ENCODE assay signal across 1 cellular context in the genomic region with DNA sequence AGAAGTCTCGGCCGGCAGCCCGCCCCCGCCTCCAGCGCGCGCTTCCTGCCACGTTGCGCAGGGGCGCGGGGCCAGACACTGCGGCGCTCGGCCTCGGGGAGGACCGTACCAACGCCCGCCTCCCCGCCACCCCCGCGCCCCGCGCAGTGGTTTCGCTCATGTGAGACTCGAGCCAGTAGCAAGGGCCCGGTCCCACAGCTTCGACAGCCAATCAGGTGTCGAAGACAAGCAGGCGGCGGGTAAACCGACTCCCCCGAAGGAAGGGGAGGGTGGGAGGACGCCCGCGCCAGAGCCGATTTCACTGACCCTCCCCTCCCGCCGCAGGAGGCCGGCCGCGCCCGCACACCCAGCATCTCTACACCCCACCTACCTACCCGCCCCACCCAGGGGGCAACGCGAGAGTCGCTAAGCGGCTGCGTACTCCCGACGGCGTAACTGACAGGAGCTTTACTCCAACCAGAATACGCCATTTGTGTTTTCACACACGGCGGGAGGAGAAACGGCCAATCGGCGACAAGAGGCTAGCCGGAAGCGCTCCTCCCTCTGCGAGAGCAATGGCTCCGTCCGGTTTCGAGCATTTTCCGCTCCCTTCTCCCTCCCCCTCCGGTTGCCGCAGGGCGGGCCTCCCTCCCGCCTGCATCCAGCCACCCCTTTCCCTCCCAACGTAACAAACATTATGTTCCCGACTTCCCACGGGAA.
TF ChIP-seq lines count a peak whose summit lies in the region.

No MANE protein-coding gene starts in this region.

TF ChIP-seq in K562, 482 proteins besides CTCF, POLR2A, EP300 and RAD21 (continued from another document and continues in another):
- TF ChIP-seq HNRNPK (IDR thresholded peaks at IDR 0.05; ENCODE audit: low read depth, low read length, poor library complexity, severe bottlenecking) = peak; percentile 54
- TF ChIP-seq ZBTB12 (CRISPR knock-in tag; IDR thresholded peaks at IDR 0.05) = peak; percentile 74
- TF ChIP-seq MXI1 (IDR thresholded peaks at IDR 0.05; ENCODE audit: low read depth, low read length) = peak; percentile 56; the same call in 1 of the 2 replicates
- TF ChIP-seq ZFP91 (CRISPR knock-in tag; IDR thresholded peaks at IDR 0.05) = no peak
- TF ChIP-seq RBBP5 (IDR thresholded peaks at IDR 0.05; ENCODE audit: borderline replicate concordance, insufficient read depth, low read length, poor library complexity, severe bottlenecking) = peak; percentile 61
- TF ChIP-seq POLR2AphosphoS5 (IDR thresholded peaks at IDR 0.05; ENCODE audit: control insufficient read depth, insufficient read depth, low read depth, low read length) = no peak
- TF ChIP-seq, protein P1, sequence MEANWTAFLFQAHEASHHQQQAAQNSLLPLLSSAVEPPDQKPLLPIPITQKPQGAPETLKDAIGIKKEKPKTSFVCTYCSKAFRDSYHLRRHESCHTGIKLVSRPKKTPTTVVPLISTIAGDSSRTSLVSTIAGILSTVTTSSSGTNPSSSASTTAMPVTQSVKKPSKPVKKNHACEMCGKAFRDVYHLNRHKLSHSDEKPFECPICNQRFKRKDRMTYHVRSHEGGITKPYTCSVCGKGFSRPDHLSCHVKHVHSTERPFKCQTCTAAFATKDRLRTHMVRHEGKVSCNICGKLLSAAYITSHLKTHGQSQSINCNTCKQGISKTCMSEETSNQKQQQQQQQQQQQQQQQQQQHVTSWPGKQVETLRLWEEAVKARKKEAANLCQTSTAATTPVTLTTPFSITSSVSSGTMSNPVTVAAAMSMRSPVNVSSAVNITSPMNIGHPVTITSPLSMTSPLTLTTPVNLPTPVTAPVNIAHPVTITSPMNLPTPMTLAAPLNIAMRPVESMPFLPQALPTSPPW (CRISPR knock-in tag; IDR thresholded peaks at IDR 0.05) = no peak
- no peak for TF ChIP-seq HDGF (IDR thresholded peaks at IDR 0.05)
- TF ChIP-seq ZFX (CRISPR knock-in tag; IDR thresholded peaks at IDR 0.05) = peak; percentile 86
- 0 out of 2 replicates have a peak, but pooled peaks have one; percentile 8 for TF ChIP-seq ZNF764 (CRISPR knock-in tag; IDR thresholded peaks at IDR 0.05; ENCODE audit: low read depth)
- no peak for TF ChIP-seq PHB2 (IDR thresholded peaks at IDR 0.05; ENCODE audit: low read depth)
- peak; percentile 99; the same call in 1 of the 2 replicates for TF ChIP-seq RBM14 (IDR thresholded peaks at IDR 0.05; ENCODE audit: borderline replicate concordance, insufficient read depth, low read depth, low read length)
- peak; percentile 96 for TF ChIP-seq BRD9 (IDR thresholded peaks at IDR 0.05; ENCODE audit: low read depth, partially characterized antibody)
- 0 out of 2 replicates have a peak, but pooled peaks have one; percentile 9 for TF ChIP-seq NR2C2 (CRISPR knock-in tag; IDR thresholded peaks at IDR 0.05)
- peak; percentile 83 for TF ChIP-seq NR2C2 (tag; IDR thresholded peaks at IDR 0.05)
- TF ChIP-seq, protein P2, sequence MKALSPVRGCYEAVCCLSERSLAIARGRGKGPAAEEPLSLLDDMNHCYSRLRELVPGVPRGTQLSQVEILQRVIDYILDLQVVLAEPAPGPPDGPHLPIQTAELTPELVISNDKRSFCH (CRISPR knock-in tag; IDR thresholded peaks at IDR 0.05) = no peak
- TF ChIP-seq, protein P2 (tag; IDR thresholded peaks at IDR 0.05) = peak; percentile 42; the same call in 1 of the 2 replicates
- no peak for TF ChIP-seq CBFB (CRISPR knock-in tag; IDR thresholded peaks at IDR 0.05)
- no peak for TF ChIP-seq ILK (tag; IDR thresholded peaks at IDR 0.05; ENCODE audit: borderline replicate concordance, low read depth)
- TF ChIP-seq HNRNPL (IDR thresholded peaks at IDR 0.05; ENCODE audit: low read depth, low read length) = 0 out of 2 replicates have a peak, but pooled peaks have one; percentile 17
- TF ChIP-seq RFX7 (CRISPR knock-in tag; IDR thresholded peaks at IDR 0.05) = no peak
- TF ChIP-seq, protein P3, sequence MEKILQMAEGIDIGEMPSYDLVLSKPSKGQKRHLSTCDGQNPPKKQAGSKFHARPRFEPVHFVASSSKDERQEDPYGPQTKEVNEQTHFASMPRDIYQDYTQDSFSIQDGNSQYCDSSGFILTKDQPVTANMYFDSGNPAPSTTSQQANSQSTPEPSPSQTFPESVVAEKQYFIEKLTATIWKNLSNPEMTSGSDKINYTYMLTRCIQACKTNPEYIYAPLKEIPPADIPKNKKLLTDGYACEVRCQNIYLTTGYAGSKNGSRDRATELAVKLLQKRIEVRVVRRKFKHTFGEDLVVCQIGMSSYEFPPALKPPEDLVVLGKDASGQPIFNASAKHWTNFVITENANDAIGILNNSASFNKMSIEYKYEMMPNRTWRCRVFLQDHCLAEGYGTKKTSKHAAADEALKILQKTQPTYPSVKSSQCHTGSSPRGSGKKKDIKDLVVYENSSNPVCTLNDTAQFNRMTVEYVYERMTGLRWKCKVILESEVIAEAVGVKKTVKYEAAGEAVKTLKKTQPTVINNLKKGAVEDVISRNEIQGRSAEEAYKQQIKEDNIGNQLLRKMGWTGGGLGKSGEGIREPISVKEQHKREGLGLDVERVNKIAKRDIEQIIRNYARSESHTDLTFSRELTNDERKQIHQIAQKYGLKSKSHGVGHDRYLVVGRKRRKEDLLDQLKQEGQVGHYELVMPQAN (IDR thresholded peaks at IDR 0.05; ENCODE audit: borderline replicate concordance) = no peak; the same call in 1 of the 2 replicates
- no peak for TF ChIP-seq ZNF316 (IDR thresholded peaks at IDR 0.05)
- no peak for TF ChIP-seq MTA1 (IDR thresholded peaks at IDR 0.05; ENCODE audit: borderline replicate concordance)
- TF ChIP-seq, protein P4, sequence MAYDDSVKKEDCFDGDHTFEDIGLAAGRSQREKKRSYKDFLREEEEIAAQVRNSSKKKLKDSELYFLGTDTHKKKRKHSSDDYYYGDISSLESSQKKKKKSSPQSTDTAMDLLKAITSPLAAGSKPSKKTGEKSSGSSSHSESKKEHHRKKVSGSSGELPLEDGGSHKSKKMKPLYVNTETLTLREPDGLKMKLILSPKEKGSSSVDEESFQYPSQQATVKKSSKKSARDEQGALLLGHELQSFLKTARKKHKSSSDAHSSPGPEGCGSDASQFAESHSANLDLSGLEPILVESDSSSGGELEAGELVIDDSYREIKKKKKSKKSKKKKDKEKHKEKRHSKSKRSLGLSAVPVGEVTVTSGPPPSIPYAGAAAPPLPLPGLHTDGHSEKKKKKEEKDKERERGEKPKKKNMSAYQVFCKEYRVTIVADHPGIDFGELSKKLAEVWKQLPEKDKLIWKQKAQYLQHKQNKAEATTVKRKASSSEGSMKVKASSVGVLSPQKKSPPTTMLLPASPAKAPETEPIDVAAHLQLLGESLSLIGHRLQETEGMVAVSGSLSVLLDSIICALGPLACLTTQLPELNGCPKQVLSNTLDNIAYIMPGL (CRISPR knock-in tag; IDR thresholded peaks at IDR 0.05) = 0 out of 2 replicates have a peak, but pooled peaks have one; percentile 66
- peak; percentile 98 for TF ChIP-seq RBFOX2 (IDR thresholded peaks at IDR 0.05; ENCODE audit: low read depth, low read length)
- no peak for TF ChIP-seq GATA2 (CRISPR knock-in tag; IDR thresholded peaks at IDR 0.05)
- TF ChIP-seq ZSCAN29 (IDR thresholded peaks at IDR 0.05) = no peak
- TF ChIP-seq, protein P5, sequence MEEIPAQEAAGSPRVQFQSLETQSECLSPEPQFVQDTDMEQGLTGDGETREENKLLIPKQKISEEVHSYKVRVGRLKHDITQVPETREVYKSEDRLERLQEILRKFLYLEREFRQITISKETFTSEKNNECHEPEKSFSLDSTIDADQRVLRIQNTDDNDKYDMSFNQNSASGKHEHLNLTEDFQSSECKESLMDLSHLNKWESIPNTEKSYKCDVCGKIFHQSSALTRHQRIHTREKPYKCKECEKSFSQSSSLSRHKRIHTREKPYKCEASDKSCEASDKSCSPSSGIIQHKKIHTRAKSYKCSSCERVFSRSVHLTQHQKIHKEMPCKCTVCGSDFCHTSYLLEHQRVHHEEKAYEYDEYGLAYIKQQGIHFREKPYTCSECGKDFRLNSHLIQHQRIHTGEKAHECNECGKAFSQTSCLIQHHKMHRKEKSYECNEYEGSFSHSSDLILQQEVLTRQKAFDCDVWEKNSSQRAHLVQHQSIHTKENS (CRISPR knock-in tag; IDR thresholded peaks at IDR 0.05) = no peak
- TF ChIP-seq MCM3 (IDR thresholded peaks at IDR 0.05) = no peak
- peak; percentile 73 for TF ChIP-seq LCOR (CRISPR knock-in tag; IDR thresholded peaks at IDR 0.05)
- no peak for TF ChIP-seq CBFA2T3 (IDR thresholded peaks at IDR 0.05)
- peak; percentile 97 for TF ChIP-seq SMAD4 (CRISPR knock-in tag; conservative IDR thresholded peaks at IDR 0.05)
- TF ChIP-seq, protein P6, sequence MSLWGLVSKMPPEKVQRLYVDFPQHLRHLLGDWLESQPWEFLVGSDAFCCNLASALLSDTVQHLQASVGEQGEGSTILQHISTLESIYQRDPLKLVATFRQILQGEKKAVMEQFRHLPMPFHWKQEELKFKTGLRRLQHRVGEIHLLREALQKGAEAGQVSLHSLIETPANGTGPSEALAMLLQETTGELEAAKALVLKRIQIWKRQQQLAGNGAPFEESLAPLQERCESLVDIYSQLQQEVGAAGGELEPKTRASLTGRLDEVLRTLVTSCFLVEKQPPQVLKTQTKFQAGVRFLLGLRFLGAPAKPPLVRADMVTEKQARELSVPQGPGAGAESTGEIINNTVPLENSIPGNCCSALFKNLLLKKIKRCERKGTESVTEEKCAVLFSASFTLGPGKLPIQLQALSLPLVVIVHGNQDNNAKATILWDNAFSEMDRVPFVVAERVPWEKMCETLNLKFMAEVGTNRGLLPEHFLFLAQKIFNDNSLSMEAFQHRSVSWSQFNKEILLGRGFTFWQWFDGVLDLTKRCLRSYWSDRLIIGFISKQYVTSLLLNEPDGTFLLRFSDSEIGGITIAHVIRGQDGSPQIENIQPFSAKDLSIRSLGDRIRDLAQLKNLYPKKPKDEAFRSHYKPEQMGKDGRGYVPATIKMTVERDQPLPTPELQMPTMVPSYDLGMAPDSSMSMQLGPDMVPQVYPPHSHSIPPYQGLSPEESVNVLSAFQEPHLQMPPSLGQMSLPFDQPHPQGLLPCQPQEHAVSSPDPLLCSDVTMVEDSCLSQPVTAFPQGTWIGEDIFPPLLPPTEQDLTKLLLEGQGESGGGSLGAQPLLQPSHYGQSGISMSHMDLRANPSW (CRISPR knock-in tag; IDR thresholded peaks at IDR 0.05) = peak; percentile 88; the same call in 1 of the 2 replicates
- TF ChIP-seq, protein P7, sequence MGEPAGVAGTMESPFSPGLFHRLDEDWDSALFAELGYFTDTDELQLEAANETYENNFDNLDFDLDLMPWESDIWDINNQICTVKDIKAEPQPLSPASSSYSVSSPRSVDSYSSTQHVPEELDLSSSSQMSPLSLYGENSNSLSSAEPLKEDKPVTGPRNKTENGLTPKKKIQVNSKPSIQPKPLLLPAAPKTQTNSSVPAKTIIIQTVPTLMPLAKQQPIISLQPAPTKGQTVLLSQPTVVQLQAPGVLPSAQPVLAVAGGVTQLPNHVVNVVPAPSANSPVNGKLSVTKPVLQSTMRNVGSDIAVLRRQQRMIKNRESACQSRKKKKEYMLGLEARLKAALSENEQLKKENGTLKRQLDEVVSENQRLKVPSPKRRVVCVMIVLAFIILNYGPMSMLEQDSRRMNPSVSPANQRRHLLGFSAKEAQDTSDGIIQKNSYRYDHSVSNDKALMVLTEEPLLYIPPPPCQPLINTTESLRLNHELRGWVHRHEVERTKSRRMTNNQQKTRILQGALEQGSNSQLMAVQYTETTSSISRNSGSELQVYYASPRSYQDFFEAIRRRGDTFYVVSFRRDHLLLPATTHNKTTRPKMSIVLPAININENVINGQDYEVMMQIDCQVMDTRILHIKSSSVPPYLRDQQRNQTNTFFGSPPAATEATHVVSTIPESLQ (CRISPR knock-in tag; IDR thresholded peaks at IDR 0.05) = peak; percentile 89
- no peak for TF ChIP-seq DDX20 (tag; IDR thresholded peaks at IDR 0.05; ENCODE audit: low read depth)
- no peak for TF ChIP-seq NCOA6 (IDR thresholded peaks at IDR 0.05)
- TF ChIP-seq NFE2L1 (tag; IDR thresholded peaks at IDR 0.05; ENCODE audit: borderline replicate concordance, low read depth) = no peak
- TF ChIP-seq ZSCAN32 (CRISPR knock-in tag; IDR thresholded peaks at IDR 0.05) = no peak
- TF ChIP-seq HCFC1 (IDR thresholded peaks at IDR 0.05; ENCODE audit: low read depth, low read length) = peak; percentile 13
- no peak for TF ChIP-seq ZNF124 (CRISPR knock-in tag; IDR thresholded peaks at IDR 0.05)
- TF ChIP-seq THRAP3 (IDR thresholded peaks at IDR 0.05; ENCODE audit: borderline replicate concordance) = no peak
- peak; percentile 97 for TF ChIP-seq NFYB (IDR thresholded peaks at IDR 0.05; ENCODE audit: extremely low read depth, insufficient read length)
- TF ChIP-seq FOXM1 (IDR thresholded peaks at IDR 0.05; ENCODE audit: low read depth) = peak; percentile 15; the same call in 1 of the 2 replicates
- TF ChIP-seq FOXM1 (CRISPR knock-in tag; IDR thresholded peaks at IDR 0.05; ENCODE audit: low read depth) = peak; percentile 61; the same call in 1 of the 2 replicates
- no peak for TF ChIP-seq ARID3A (IDR thresholded peaks at IDR 0.05; ENCODE audit: borderline replicate concordance, low read depth, low read length)
- peak; percentile 67 for TF ChIP-seq RFX1 (IDR thresholded peaks at IDR 0.05)
